In genomic region chr6:142323377-142323776, GRCh38 we compare ENCODE assay signal across 1 cellular context.
TF ChIP-seq lines count a peak whose summit lies in the region.

No MANE protein-coding gene starts in this region.

TF ChIP-seq in HepG2, 621 proteins besides CTCF, POLR2A, EP300 and RAD21 (continued from another document and continues in another):
- TF ChIP-seq PRDM10 (CRISPR knock-in tag; IDR thresholded peaks at IDR 0.05; ENCODE audit: low read depth) (peak; percentile 98), HCFC1 (IDR thresholded peaks at IDR 0.05; ENCODE audit: low read depth, low read length) (no peak), ZNF841 (CRISPR knock-in tag; IDR thresholded peaks at IDR 0.05; ENCODE audit: borderline replicate concordance) (no peak), BHLHE40 (IDR thresholded peaks at IDR 0.05; ENCODE audit: low read length) (peak; percentile 69), SETDB1 (CRISPR knock-in tag; IDR thresholded peaks at IDR 0.05; ENCODE audit: borderline replicate concordance) (no peak), NPAS2 (CRISPR knock-in tag; IDR thresholded peaks at IDR 0.05; ENCODE audit: borderline replicate concordance) (no peak), ARNT (IDR thresholded peaks at IDR 0.05) (no peak), ZBTB43 (CRISPR knock-in tag; conservative IDR thresholded peaks at IDR 0.05) (no peak), MATR3 (CRISPR knock-in tag; IDR thresholded peaks at IDR 0.05) (no peak), ZFP91 (CRISPR knock-in tag; IDR thresholded peaks at IDR 0.05; ENCODE audit: borderline replicate concordance) (no peak), TRIM24 (CRISPR knock-in tag; IDR thresholded peaks at IDR 0.05) (peak; percentile 54; the same call in 1 of the 2 replicates), HBP1 (CRISPR knock-in tag; IDR thresholded peaks at IDR 0.05; ENCODE audit: low read depth) (no peak), PREB (CRISPR knock-in tag; IDR thresholded peaks at IDR 0.05) (no peak), ZNF749 (CRISPR knock-in tag; IDR thresholded peaks at IDR 0.05; ENCODE audit: borderline replicate concordance) (no peak), ZBTB49 (CRISPR knock-in tag; IDR thresholded peaks at IDR 0.05; ENCODE audit: borderline replicate concordance) (no peak), ZSCAN22 (CRISPR knock-in tag; IDR thresholded peaks at IDR 0.05) (no peak), E2F5 (CRISPR knock-in tag; conservative IDR thresholded peaks at IDR 0.05) (no peak), MXD1 (CRISPR knock-in tag; IDR thresholded peaks at IDR 0.05) (no peak), XBP1 (CRISPR knock-in tag; IDR thresholded peaks at IDR 0.05) (no peak), ZNF782 (CRISPR knock-in tag; IDR thresholded peaks at IDR 0.05; ENCODE audit: borderline replicate concordance) (no peak), ZBTB40 (IDR thresholded peaks at IDR 0.05) (no peak), ZBTB40 (CRISPR knock-in tag; IDR thresholded peaks at IDR 0.05) (no peak), ZBTB46 (CRISPR knock-in tag; IDR thresholded peaks at IDR 0.05; ENCODE audit: borderline replicate concordance) (no peak), JUN (CRISPR knock-in tag; IDR thresholded peaks at IDR 0.05) (peak; percentile 93), HINFP (CRISPR knock-in tag; IDR thresholded peaks at IDR 0.05; ENCODE audit: low read depth) (no peak), DNMT1 (CRISPR knock-in tag; IDR thresholded peaks at IDR 0.05) (no peak), RAD51 (IDR thresholded peaks at IDR 0.05; ENCODE audit: borderline replicate concordance) (no peak)
